In the genomic region with DNA sequence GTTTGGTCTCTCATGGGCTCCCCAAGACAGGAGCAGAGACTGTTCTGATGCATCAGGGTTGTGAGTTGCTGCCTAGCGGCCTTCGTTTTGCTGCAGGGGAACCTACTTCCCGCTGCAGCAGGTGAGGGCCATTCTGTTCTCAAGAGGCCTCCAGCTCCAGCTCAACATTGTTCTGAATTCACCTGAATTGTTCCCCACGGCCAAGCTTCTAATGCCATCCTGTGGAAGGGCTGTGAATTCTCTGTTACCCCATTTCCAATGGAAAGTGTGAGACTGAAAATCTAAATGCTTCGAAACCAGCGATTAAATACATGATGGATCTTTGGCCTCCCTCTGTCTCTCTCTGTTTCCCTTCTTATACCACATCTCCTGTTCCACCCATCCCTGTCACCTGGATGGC, we compare ENCODE assay signal across 1 cellular context.
TF ChIP-seq lines count a peak whose summit lies in the region.

No MANE protein-coding gene starts in this region.

TF ChIP-seq in GM23338, 12 proteins besides CTCF, POLR2A, EP300 and RAD21 (continued from another document):
- TF ChIP-seq, protein P1, sequence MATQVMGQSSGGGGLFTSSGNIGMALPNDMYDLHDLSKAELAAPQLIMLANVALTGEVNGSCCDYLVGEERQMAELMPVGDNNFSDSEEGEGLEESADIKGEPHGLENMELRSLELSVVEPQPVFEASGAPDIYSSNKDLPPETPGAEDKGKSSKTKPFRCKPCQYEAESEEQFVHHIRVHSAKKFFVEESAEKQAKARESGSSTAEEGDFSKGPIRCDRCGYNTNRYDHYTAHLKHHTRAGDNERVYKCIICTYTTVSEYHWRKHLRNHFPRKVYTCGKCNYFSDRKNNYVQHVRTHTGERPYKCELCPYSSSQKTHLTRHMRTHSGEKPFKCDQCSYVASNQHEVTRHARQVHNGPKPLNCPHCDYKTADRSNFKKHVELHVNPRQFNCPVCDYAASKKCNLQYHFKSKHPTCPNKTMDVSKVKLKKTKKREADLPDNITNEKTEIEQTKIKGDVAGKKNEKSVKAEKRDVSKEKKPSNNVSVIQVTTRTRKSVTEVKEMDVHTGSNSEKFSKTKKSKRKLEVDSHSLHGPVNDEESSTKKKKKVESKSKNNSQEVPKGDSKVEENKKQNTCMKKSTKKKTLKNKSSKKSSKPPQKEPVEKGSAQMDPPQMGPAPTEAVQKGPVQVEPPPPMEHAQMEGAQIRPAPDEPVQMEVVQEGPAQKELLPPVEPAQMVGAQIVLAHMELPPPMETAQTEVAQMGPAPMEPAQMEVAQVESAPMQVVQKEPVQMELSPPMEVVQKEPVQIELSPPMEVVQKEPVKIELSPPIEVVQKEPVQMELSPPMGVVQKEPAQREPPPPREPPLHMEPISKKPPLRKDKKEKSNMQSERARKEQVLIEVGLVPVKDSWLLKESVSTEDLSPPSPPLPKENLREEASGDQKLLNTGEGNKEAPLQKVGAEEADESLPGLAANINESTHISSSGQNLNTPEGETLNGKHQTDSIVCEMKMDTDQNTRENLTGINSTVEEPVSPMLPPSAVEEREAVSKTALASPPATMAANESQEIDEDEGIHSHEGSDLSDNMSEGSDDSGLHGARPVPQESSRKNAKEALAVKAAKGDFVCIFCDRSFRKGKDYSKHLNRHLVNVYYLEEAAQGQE (IDR thresholded peaks at IDR 0.05; ENCODE audit: unreplicated experiment) = no peak
- TF ChIP-seq EZH2phosphoT487 (IDR thresholded peaks at IDR 0.05; ENCODE audit: unreplicated experiment) (no peak), STAT1 (IDR thresholded peaks at IDR 0.05; ENCODE audit: unreplicated experiment) (no peak)
- TF ChIP-seq, protein P2, sequence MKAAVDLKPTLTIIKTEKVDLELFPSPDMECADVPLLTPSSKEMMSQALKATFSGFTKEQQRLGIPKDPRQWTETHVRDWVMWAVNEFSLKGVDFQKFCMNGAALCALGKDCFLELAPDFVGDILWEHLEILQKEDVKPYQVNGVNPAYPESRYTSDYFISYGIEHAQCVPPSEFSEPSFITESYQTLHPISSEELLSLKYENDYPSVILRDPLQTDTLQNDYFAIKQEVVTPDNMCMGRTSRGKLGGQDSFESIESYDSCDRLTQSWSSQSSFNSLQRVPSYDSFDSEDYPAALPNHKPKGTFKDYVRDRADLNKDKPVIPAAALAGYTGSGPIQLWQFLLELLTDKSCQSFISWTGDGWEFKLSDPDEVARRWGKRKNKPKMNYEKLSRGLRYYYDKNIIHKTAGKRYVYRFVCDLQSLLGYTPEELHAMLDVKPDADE (IDR thresholded peaks at IDR 0.05) = no peak
